In genomic region chr12:15173142-15173541, GRCh38 we compare ENCODE assay signal across 11 cellular contexts. TPM values are rescaled to one million over a fixed set of nuclear protein-coding genes. Genes with fewer than 3 reads are reported as not detected.
"Had no signal": no experiment of that assay in that cellular context is flagged by ENCODE, and none has a peak within 500 bp of the region (broad histone marks: within the 10 kb centered on the region; RNA-seq: fewer than 3 reads in every experiment).

No MANE protein-coding gene starts in this region.

- H3K27ac Mint-ChIP-seq: GM23338, H9, HFFc6 had no signal

- H3K4me3 ChIP-seq: GM23248, GM23338, HAP-1 had no signal

- H3K9me3 ChIP-seq: HAP-1 had no signal

- H3K36me3 ChIP-seq: HAP-1 had no signal

- H2AFZ ChIP-seq: GM23248, GM23338 had no signal

- H3K27ac ChIP-seq: GM23248 had no signal

- H3K4me3 Mint-ChIP-seq: GM23338, H9, HFFc6 had no signal

- H3K4me1 ChIP-seq: HAP-1 had no signal

- H3K9ac ChIP-seq: GM23248 had no signal

- H3K9me3 Mint-ChIP-seq: GM23338, H9, HFFc6 had no signal

- FAIRE-seq: H1, H54 had no signal

- H3K4me2 ChIP-seq: GM23338 had no signal

- DNase-seq: GM23248, GOT3, H7, H9, HCEC 1CT, HFFc6 had no signal

- ATAC-seq: GM23338, HCT116 had no signal

RNA-seq across cellular contexts. Expression of gene RERG, which starts 48.1 kb away (rescaled TPM):
- total RNA-seq: GM23248, H7, H9, HFFc6 had no signal
- polyA plus RNA-seq: GM23248 had no signal
